28 cellular contexts compared by ENCODE assay signal in the genomic region with DNA sequence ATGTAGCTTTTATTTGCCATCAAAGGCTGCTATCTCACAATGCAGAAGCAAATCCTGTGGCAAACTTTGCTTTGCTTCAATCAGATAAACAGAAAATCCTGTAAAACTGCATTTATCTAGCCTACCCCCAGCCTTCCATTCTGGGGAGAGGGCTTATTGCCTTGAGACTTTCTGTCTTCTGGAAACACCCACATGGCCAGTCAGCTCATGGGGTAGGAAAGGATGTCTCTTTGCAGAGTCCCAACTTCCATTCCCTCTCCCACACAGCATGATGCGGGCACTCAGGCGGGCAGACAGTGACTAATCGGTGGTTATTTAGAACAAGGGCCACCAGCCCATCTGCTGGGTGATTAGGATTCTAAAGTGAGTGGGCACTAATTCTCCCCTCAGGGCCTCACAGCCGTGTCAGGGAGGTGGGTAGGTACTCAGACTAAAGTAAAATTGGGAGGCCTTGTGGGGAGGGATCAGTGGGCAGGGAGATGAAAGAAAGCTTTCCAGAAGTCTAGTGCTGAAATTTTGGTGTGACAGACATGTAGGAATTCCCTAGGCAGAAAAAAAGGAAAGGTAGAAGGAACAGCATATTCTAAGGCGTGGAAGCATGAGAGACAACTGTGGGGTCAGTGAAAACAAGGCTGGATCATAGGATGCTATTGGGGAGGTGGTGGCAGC.
"Had no signal": no experiment of that assay in that cellular context is flagged by ENCODE, and none has a peak within 500 bp of the region (broad histone marks: within the 10 kb centered on the region; RNA-seq: fewer than 3 reads in every experiment).

No MANE protein-coding gene starts in this region.

- H3K36me3 ChIP-seq: ascending aorta, gastroesophageal sphincter, right atrium auricular region, stomach, thyroid gland, upper lobe of right lung had no signal

- H3K9me3 ChIP-seq: ascending aorta, gastroesophageal sphincter, right atrium auricular region, stomach, thyroid gland, upper lobe of right lung had no signal

- ATAC-seq: gastroesophageal sphincter; left colon; naive thymus-derived CD8-positive, alpha-beta T cell; stimulated activated naive B cell treated with anti-CD40 and anti-IgM and Interleukin-4, amounts not matched to agents 10 μg/mL and 1 μg/mL and 100 μg/mL, for 72 hours; upper lobe of right lung had no signal

- H3K36me3 Mint-ChIP-seq: activated CD4-positive, alpha-beta memory T cell treated with anti-CD3 and anti-CD28 coated beads for 36 hours; activated naive CD4-positive, alpha-beta T cell treated with anti-CD3 and anti-CD28 coated beads, Interleukin-2, amount 10 ng/mL, durations not matched to agents 7 days and 5 days; brain; stimulated activated naive B cell treated with anti-CD40 and anti-IgM and Interleukin-4, amounts not matched to agents 10 μg/mL and 1 μg/mL and 100 μg/mL, for 72 hours had no signal

- DNase-seq: activated CD4-positive, alpha-beta memory T cell treated with anti-CD3 and anti-CD28 coated beads for 36 hours; activated CD4-positive, alpha-beta T cell treated with anti-CD3 and anti-CD28 coated beads, Interleukin-2, amount 10 ng/mL, durations not matched to agents 24 days and 14 days; activated CD4-positive, CD25-positive, alpha-beta regulatory T cell treated with anti-CD3 and anti-CD28 coated beads, Interleukin-2, amount 50 U/mL, for 72 hours; activated CD8-positive, alpha-beta memory T cell treated with anti-CD3 and anti-CD28 coated beads, Interleukin-2, amount 50 U/mL, for 4 hours; activated gamma-delta T cell; activated naive CD4-positive, alpha-beta T cell treated with anti-CD3 and anti-CD28 coated beads, Interleukin-2, amount 10 ng/mL, durations not matched to agents 7 days and 5 days; activated naive CD8-positive, alpha-beta T cell treated with anti-CD3 and anti-CD28 coated beads, Interleukin-2, amount 10 ng/mL, durations not matched to agents 7 days and 5 days; activated T-cell treated with anti-CD3 and anti-CD28 coated beads, Interleukin-2, amount 50 U/mL, for 1 hour; immature natural killer cell; kidney; left colon; midbrain; naive thymus-derived CD8-positive, alpha-beta T cell; occipital lobe; stimulated activated CD4-positive, alpha-beta T cell treated with anti-CD3 and anti-CD28 coated beads, Interleukin-15, amount 100 ng/mL, for 24 hours; stimulated activated CD4-positive, alpha-beta T cell treated with anti-CD3 and anti-CD28 coated beads, Interleukin-2, amount 100 ng/mL, for 24 hours; stimulated activated naive B cell treated with anti-CD40 and anti-IgM and Interleukin-4, amounts not matched to agents 10 μg/mL and 1 μg/mL and 100 μg/mL, for 72 hours; stomach; T-helper 2 cell; thyroid gland; upper lobe of right lung had no signal

- H3K27me3 Mint-ChIP-seq: activated CD4-positive, alpha-beta memory T cell treated with anti-CD3 and anti-CD28 coated beads for 36 hours; activated CD4-positive, alpha-beta T cell treated with anti-CD3 and anti-CD28 coated beads, Interleukin-2, amount 10 ng/mL, durations not matched to agents 24 days and 14 days; activated naive CD4-positive, alpha-beta T cell treated with anti-CD3 and anti-CD28 coated beads, Interleukin-2, amount 10 ng/mL, durations not matched to agents 7 days and 5 days; activated naive CD8-positive, alpha-beta T cell treated with anti-CD3 and anti-CD28 coated beads, Interleukin-2, amount 10 ng/mL, durations not matched to agents 7 days and 5 days; naive thymus-derived CD8-positive, alpha-beta T cell; stimulated activated naive B cell treated with anti-CD40 and anti-IgM and Interleukin-4, amounts not matched to agents 10 μg/mL and 1 μg/mL and 100 μg/mL, for 72 hours had no signal

- H3K27ac ChIP-seq: ascending aorta, gastroesophageal sphincter, hepatocyte, parathyroid adenoma, right atrium auricular region, stomach, thyroid gland, upper lobe of right lung had no signal

- H3K9me3 Mint-ChIP-seq: activated CD4-positive, alpha-beta memory T cell treated with anti-CD3 and anti-CD28 coated beads for 36 hours; brain; immature natural killer cell had no signal

- H3K27me3 ChIP-seq: ascending aorta, gastroesophageal sphincter, hepatocyte, right atrium auricular region, stomach, thyroid gland, upper lobe of right lung had no signal

- H3K4me1 ChIP-seq: ascending aorta, gastroesophageal sphincter, parathyroid adenoma, right atrium auricular region, stomach, thyroid gland, upper lobe of right lung had no signal

- H3K4me3 Mint-ChIP-seq: activated CD4-positive, alpha-beta memory T cell treated with anti-CD3 and anti-CD28 coated beads for 36 hours; activated CD4-positive, alpha-beta T cell treated with anti-CD3 and anti-CD28 coated beads, Interleukin-2, amount 10 ng/mL, durations not matched to agents 24 days and 14 days; activated naive CD4-positive, alpha-beta T cell treated with anti-CD3 and anti-CD28 coated beads, Interleukin-2, amount 10 ng/mL, durations not matched to agents 7 days and 5 days; activated naive CD8-positive, alpha-beta T cell treated with anti-CD3 and anti-CD28 coated beads, Interleukin-2, amount 10 ng/mL, durations not matched to agents 7 days and 5 days; brain; immature natural killer cell; naive thymus-derived CD8-positive, alpha-beta T cell; neural crest cell; stimulated activated naive B cell treated with anti-CD40 and anti-IgM and Interleukin-4, amounts not matched to agents 10 μg/mL and 1 μg/mL and 100 μg/mL, for 72 hours had no signal

- H3K4me1 Mint-ChIP-seq: activated CD4-positive, alpha-beta T cell treated with anti-CD3 and anti-CD28 coated beads, Interleukin-2, amount 10 ng/mL, durations not matched to agents 24 days and 14 days; activated naive CD4-positive, alpha-beta T cell treated with anti-CD3 and anti-CD28 coated beads, Interleukin-2, amount 10 ng/mL, durations not matched to agents 7 days and 5 days; brain; neural crest cell; stimulated activated naive B cell treated with anti-CD40 and anti-IgM and Interleukin-4, amounts not matched to agents 10 μg/mL and 1 μg/mL and 100 μg/mL, for 72 hours had no signal

- H3K4me3 ChIP-seq: ascending aorta, gastroesophageal sphincter, hepatocyte, right atrium auricular region, stomach, thyroid gland, upper lobe of right lung had no signal

- H3K27ac Mint-ChIP-seq: activated CD4-positive, alpha-beta memory T cell treated with anti-CD3 and anti-CD28 coated beads for 36 hours; activated CD4-positive, alpha-beta T cell treated with anti-CD3 and anti-CD28 coated beads, Interleukin-2, amount 10 ng/mL, durations not matched to agents 24 days and 14 days; activated naive CD4-positive, alpha-beta T cell treated with anti-CD3 and anti-CD28 coated beads, Interleukin-2, amount 10 ng/mL, durations not matched to agents 7 days and 5 days; activated naive CD8-positive, alpha-beta T cell treated with anti-CD3 and anti-CD28 coated beads, Interleukin-2, amount 10 ng/mL, durations not matched to agents 7 days and 5 days; immature natural killer cell; naive thymus-derived CD8-positive, alpha-beta T cell; stimulated activated naive B cell treated with anti-CD40 and anti-IgM and Interleukin-4, amounts not matched to agents 10 μg/mL and 1 μg/mL and 100 μg/mL, for 72 hours had no signal
